In the genomic region with DNA sequence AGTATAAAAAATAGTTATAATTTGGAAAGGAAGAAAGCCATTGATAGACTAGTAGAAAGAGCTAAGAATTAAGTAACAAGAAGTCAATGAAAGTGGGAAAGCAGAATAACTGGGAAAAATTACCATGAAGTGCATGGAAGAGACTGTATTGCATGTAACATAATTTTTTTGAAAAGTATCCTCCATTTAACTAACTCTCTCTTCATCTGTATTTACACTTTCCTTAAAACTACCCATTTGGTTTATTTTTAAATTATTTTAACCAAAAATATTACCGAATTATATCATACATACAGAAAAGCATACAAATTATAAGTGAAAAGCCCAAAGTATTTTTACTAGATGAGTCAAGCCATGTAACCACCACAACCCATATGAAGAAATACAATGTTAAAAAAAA, we compare ENCODE assay signal across 3 cellular contexts.
"Had no signal": no experiment of that assay in that cellular context is flagged by ENCODE, and none has a peak within 500 bp of the region (broad histone marks: within the 10 kb centered on the region; RNA-seq: fewer than 3 reads in every experiment).

No MANE protein-coding gene starts in this region.

- H3K4me3 ChIP-seq: GM12878 had no signal

- ATAC-seq: GM12878 had no signal

- DNase-seq: GDM1, GF-D8 had no signal
